Comparison of ENCODE assay signal across 8 cellular contexts in genomic region chr4:39637572-39638357, GRCh38. TPM values are rescaled to one million over a fixed set of nuclear protein-coding genes. Genes with fewer than 3 reads are reported as not detected.
DNase-seq lines count a peak whose midpoint lies in the region; ATAC-seq, FAIRE-seq and TF ChIP-seq lines count a peak whose summit lies in the region.

No MANE protein-coding gene starts in this region.

- H3K79me2 ChIP-seq in GM12878 (ENCODE audit: control insufficient read depth, insufficient read depth, low read length), result peaks cover 17% of the 10 kb centered on the region

- H3K9me3 ChIP-seq in Panc1 (ENCODE audit: control insufficient read depth, insufficient read depth, low read depth, low read length), result no peaks in the 10 kb centered on the region
- no peaks in the 10 kb centered on the region for H3K9me3 ChIP-seq in GM12878 (replicated peaks; ENCODE audit: control insufficient read depth, insufficient read depth, low read length)
- no peaks in the 10 kb centered on the region for H3K9me3 ChIP-seq in iPS-15b (ENCODE audit: control insufficient read depth, insufficient read depth, low read length)

- ATAC-seq in HG03378 (IDR thresholded peaks at IDR 0.05; ENCODE audit: unreplicated experiment), result peak; percentile 15
- peak; percentile 39 for ATAC-seq in Panc1
- ATAC-seq in GM12878, result peak; percentile 33
- ATAC-seq in GM19397 (IDR thresholded peaks at IDR 0.05; ENCODE audit: unreplicated experiment), result no peak

- H3K4me3 ChIP-seq in Panc1 (ENCODE audit: low read depth in 2 of 2, low read length in 2 of 2) (peak overlapping the region; percentile 88 to 95), GM12878 (peak overlapping the region; percentile 75), iPS-15b (ENCODE audit: low read depth, low read length) (peak overlapping the region; percentile 47)

- H3K4me1 ChIP-seq in Panc1 (ENCODE audit: control insufficient read depth, insufficient read depth, low read length), result peaks cover 28% of the 10 kb centered on the region
- peaks cover 5% of the 10 kb centered on the region; the same call in 1 of the 2 replicates for H3K4me1 ChIP-seq in GM12878 (ENCODE audit: control insufficient read depth, insufficient read depth, low read length)
- peaks cover 24% of the 10 kb centered on the region for H3K4me1 ChIP-seq in iPS-15b (ENCODE audit: control insufficient read depth, insufficient read depth, low read length)

- peak; percentile 39 for DNase-seq in stimulated activated CD4-positive, alpha-beta T cell treated with anti-CD3 and anti-CD28 coated beads, Interleukin-15, amount 100 ng/mL, for 24 hours
- DNase-seq in stimulated activated CD4-positive, alpha-beta T cell treated with anti-CD3 and anti-CD28 coated beads, Interleukin-12 subunit alpha, Interleukin-12 subunit beta, amount 100 ng/mL, for 4 hours, result no peak
- DNase-seq in Panc1 (ENCODE audit: low read depth, low spot score) (no peak), GM12878 (ENCODE audit: low read depth, low spot score) (no peak), retina (peak; percentile 80)

- intact Hi-C loops in Panc1 (cut with micrococcal nuclease; ENCODE audit: unreplicated experiment) (no loop called here), GM12878 (cut with micrococcal nuclease; ENCODE audit: unreplicated experiment) (loop anchor here (2.0 to 5.0 kb wide), 5 partner anchors 29 to 340 kb away; partner anchors contain the start of genes PDS5A and UGDH)

- H3K27me3 ChIP-seq in Panc1 (ENCODE audit: control insufficient read depth, insufficient read depth, low read length) (no peaks in the 10 kb centered on the region), GM12878 (replicated peaks in 1 of 2; ENCODE audit: control insufficient read depth in 2 of 2, insufficient read depth in 2 of 2, low read length in 1 of 2) (no peaks in the 10 kb centered on the region), iPS-15b (ENCODE audit: control insufficient read depth, insufficient read depth, low read length) (no peaks in the 10 kb centered on the region)

- H3K36me3 ChIP-seq in Panc1 (ENCODE audit: control insufficient read depth, insufficient read depth, low read length), result no peaks in the 10 kb centered on the region; the same call in 1 of the 2 replicates
- no peaks in the 10 kb centered on the region for H3K36me3 ChIP-seq in GM12878 (ENCODE audit: control insufficient read depth in 2 of 2, insufficient read depth in 2 of 2, low read length in 1 of 2)
- no peaks in the 10 kb centered on the region for H3K36me3 ChIP-seq in iPS-15b (ENCODE audit: control insufficient read depth, insufficient read depth, low read length)

- 0 out of 2 replicates have a peak, but pooled peaks have one; percentile 15 for TF ChIP-seq POLR2A in GM12878 (IDR thresholded peaks at IDR 0.05; ENCODE audit: low read depth, low read length)

- in situ Hi-C loops in Panc1 (cut with HindIII; ENCODE audit: low pct_unique_long_range_greater_than_20kb, low sequenced_read_pairs) (no loop called here), GM12878 (cut with MboI) (loop anchor here (10.0 kb wide), 1 partner anchor 567 kb away; no protein-coding TSS in a partner anchor)

- RAD21 ChIA-PET in GM12878 (lab: Charles Lee; ENCODE audit: unreplicated experiment), result interaction anchor here (0.7 to 13.2 kb wide), 18 partner anchors 8 to 855 kb away, joined by 3 to 217 read pairs (median 4); partner anchors contain the start of genes N4BP2, TLR10, UBE2K and UGDH

- H3K4me2 ChIP-seq in GM12878 (ENCODE audit: control insufficient read depth, insufficient read depth), result peak overlapping the region; percentile 71

- SMC1A ChIA-PET in GM12878 (lab: Charles Lee; ENCODE audit: uncharacterized antibody, unreplicated experiment), result interaction anchor here (0.7 to 9.7 kb wide), 23 partner anchors 8 to 338 kb away, joined by 3 to 109 read pairs (median 4); partner anchors contain the start of gene UGDH

- H2AFZ ChIP-seq in GM12878 (ENCODE audit: control insufficient read depth, low read depth, low read length), result peak overlapping the region; percentile 73

- WGBS in GM12878 (ENCODE audit: insufficient coverage, insufficient replicate concordance, low lambda C conversion rate, missing lambda C conversion rate), result 1% methylated on average over 30 of the region's 30 CpGs

- CTCF ChIA-PET in Panc1 (lab: Charles Lee), result no interaction called here
- CTCF ChIA-PET in GM12878 (lab: Yijun Ruan, JAX), result interaction anchor here (0.7 to 2.2 kb wide), 12 partner anchors 9 to 680 kb away, joined by 3 to 9 read pairs (median 4); no protein-coding TSS in a partner anchor

- TF ChIP-seq CTCF in Panc1 (IDR thresholded peaks at IDR 0.05) (no peak), GM12878 (IDR thresholded peaks at IDR 0.05 in 2 of 3, conservative IDR thresholded peaks at IDR 0.05 in 1 of 3; ENCODE audit: control insufficient read depth in 2 of 3, extremely low read depth in 1 of 3, insufficient read depth in 1 of 3, low read depth in 3 of 3, low read length in 3 of 3) (no peak)

- H3K9ac ChIP-seq in GM12878 (ENCODE audit: control insufficient read depth, insufficient read depth, low read length) (peak overlapping the region; percentile 57), iPS-15b (ENCODE audit: low read depth, low read length) (peak overlapping the region; percentile 17)

- no peak for TF ChIP-seq RAD21 in GM12878 (IDR thresholded peaks at IDR 0.05; ENCODE audit: insufficient read depth, low read depth, low read length)

- peak overlapping the region; percentile 98 for H3K27ac ChIP-seq in Panc1 (ENCODE audit: low read length)
- peak overlapping the region; percentile 43 for H3K27ac ChIP-seq in GM12878 (ENCODE audit: control insufficient read depth, insufficient read depth)

- POLR2A ChIA-PET in Panc1 (lab: Charles Lee), result interaction anchor here (0.7 kb wide), 1 partner anchor 27 kb away, joined by 11 read pairs; no protein-coding TSS in a partner anchor
- POLR2A ChIA-PET in GM12878 (lab: Charles Lee), result interaction anchor here (0.6 to 10.7 kb wide), 11 partner anchors 8 to 1028 kb away, joined by 4 to 129 read pairs (median 5); partner anchors contain the start of gene UGDH

- H4K20me1 ChIP-seq in GM12878 (ENCODE audit: control insufficient read depth, insufficient read depth), result no peaks in the 10 kb centered on the region

- peak; percentile 92 for FAIRE-seq in GM12878 (lab: Jason Lieb, UNC)

- TSS peak; percentile 70 for BruUV-seq in Panc1 (replicated peaks; lab: Mats Ljungman, UMichigan)
- BruUV-seq in GM12878 (replicated peaks; lab: Mats Ljungman, UMichigan), result TSS peak; percentile 74

- TF ChIP-seq EP300 in GM12878 (IDR thresholded peaks at IDR 0.05; ENCODE audit: borderline replicate concordance in 1 of 2, control insufficient read depth in 1 of 2, low read depth in 2 of 2, low read length in 2 of 2), result no peak

TF ChIP-seq in GM12878, 131 proteins besides CTCF, POLR2A, EP300 and RAD21 (continues in another document):
- TF ChIP-seq PAX5 (IDR thresholded peaks at IDR 0.05; ENCODE audit: borderline replicate concordance, low read depth, low read length) (0 out of 2 replicates have a peak, but pooled peaks have one; percentile 46), MLLT1 (IDR thresholded peaks at IDR 0.05) (peak; percentile 59), GATAD2B (conservative IDR thresholded peaks at IDR 0.05; ENCODE audit: low read depth) (no peak), ESRRA (IDR thresholded peaks at IDR 0.05; ENCODE audit: low read length) (no peak), ZNF384 (IDR thresholded peaks at IDR 0.05; ENCODE audit: borderline replicate concordance, low read depth, low read length) (peak; percentile 23; the same call in 1 of the 2 replicates), PML (IDR thresholded peaks at IDR 0.05; ENCODE audit: low read length) (0 out of 2 replicates have a peak, but pooled peaks have one; percentile 15), SREBF1 (IDR thresholded peaks at IDR 0.05; ENCODE audit: low read length) (no peak), SIN3A (IDR thresholded peaks at IDR 0.05; ENCODE audit: low read depth, low read length) (0 out of 2 replicates have a peak, but pooled peaks have one; percentile 14), CHD4 (IDR thresholded peaks at IDR 0.05) (no peak), LARP7 (IDR thresholded peaks at IDR 0.05) (0 out of 2 replicates have a peak, but pooled peaks have one; percentile 61), CREB1 (IDR thresholded peaks at IDR 0.05; ENCODE audit: low read depth) (no peak; the same call in 1 of the 2 replicates), TAF1 (IDR thresholded peaks at IDR 0.05; ENCODE audit: borderline replicate concordance, low read depth, low read length) (no peak), SUZ12 (IDR thresholded peaks at IDR 0.05; ENCODE audit: unreplicated experiment) (no peak)

RNA-seq across cellular contexts. Expression of gene SMIM14, which starts 0.9 kb away (rescaled TPM):
- total RNA-seq in Panc1 (2021; ENCODE audit: unreplicated experiment), result 48.2 TPM
- 35.3 TPM for polyA plus RNA-seq in Panc1 (2012; ENCODE audit: insufficient read length)
- 18.3 and 21.1 TPM in 2 replicates for total RNA-seq in GM12878 (2013; cell fraction: nucleolus; rRNA removed)
- total RNA-seq in GM12878 (2014; rRNA removed), result 125 and 226 TPM in 2 replicates
- 184 and 186 TPM in 2 replicates for total RNA-seq in GM12878 (2014; rRNA removed; fragmentation: Illumina TruSeq; extraction: Trizol)
- total RNA-seq in GM12878 (2021), result 182 and 190 TPM in 2 replicates
- 31.2 TPM for polyA plus RNA-seq in GM12878 (2011; ENCODE audit: low read depth)
- 475 and 622 TPM in 2 replicates for polyA plus RNA-seq in GM12878 (2011; rRNA removed)
- 192 and 213 TPM in 2 replicates for polyA plus RNA-seq in GM12878 (2011; cell fraction: cytosol; rRNA removed)
- 94.6 and 109 TPM in 2 replicates for polyA plus RNA-seq in GM12878 (2011; cell fraction: nucleus; rRNA removed)
- 72.3 and 88.3 TPM in 2 replicates for polyA plus RNA-seq in GM12878 (2012)
- polyA plus RNA-seq in GM12878 (2014; fragmentation: Illumina TruSeq; extraction: Trizol), result 208 and 257 TPM in 2 replicates
- polyA plus RNA-seq in GM12878 (2014; fragmentation: Nextera tagmentation; extraction: Ambion mirVana), result 100 to 1,000 TPM; 585 to 671 TPM
- 92.3 and 161 TPM in 2 replicates for polyA plus RNA-seq in GM12878 (2014; rRNA removed)
- 100 to 1,000 TPM; 144 to 173 TPM for polyA plus RNA-seq in GM12878 (2016; fragmentation: Nextera tagmentation; extraction: Ambion mirVana)
- polyA minus RNA-seq in GM12878 (2011; rRNA and poly(A)+ RNA removed), result 420 and 536 TPM in 2 replicates
- 87.4 and 119 TPM in 2 replicates for polyA minus RNA-seq in GM12878 (2011; cell fraction: cytosol; rRNA and poly(A)+ RNA removed)
- 10.2 and 13.1 TPM in 2 replicates for polyA minus RNA-seq in GM12878 (2011; cell fraction: nucleus; rRNA and poly(A)+ RNA removed)

Comparison
In these comparisons a context has a peak if more than half of its experiments do, and no peak if none do; other contexts are left out.
1. DNase-seq: peak in stimulated activated CD4-positive, alpha-beta T cell treated with anti-CD3 and anti-CD28 coated beads, Interleukin-15, amount 100 ng/mL, for 24 hours (single experiment) and retina (single experiment); none in stimulated activated CD4-positive, alpha-beta T cell treated with anti-CD3 and anti-CD28 coated beads, Interleukin-12 subunit alpha, Interleukin-12 subunit beta, amount 100 ng/mL, for 4 hours (single experiment), Panc1 (single experiment) and GM12878 (single experiment).
2. Peak in every context shown above with its lines, with median percentiles within 50 percentile points of each other: H3K4me3 ChIP-seq.